In the genomic region with DNA sequence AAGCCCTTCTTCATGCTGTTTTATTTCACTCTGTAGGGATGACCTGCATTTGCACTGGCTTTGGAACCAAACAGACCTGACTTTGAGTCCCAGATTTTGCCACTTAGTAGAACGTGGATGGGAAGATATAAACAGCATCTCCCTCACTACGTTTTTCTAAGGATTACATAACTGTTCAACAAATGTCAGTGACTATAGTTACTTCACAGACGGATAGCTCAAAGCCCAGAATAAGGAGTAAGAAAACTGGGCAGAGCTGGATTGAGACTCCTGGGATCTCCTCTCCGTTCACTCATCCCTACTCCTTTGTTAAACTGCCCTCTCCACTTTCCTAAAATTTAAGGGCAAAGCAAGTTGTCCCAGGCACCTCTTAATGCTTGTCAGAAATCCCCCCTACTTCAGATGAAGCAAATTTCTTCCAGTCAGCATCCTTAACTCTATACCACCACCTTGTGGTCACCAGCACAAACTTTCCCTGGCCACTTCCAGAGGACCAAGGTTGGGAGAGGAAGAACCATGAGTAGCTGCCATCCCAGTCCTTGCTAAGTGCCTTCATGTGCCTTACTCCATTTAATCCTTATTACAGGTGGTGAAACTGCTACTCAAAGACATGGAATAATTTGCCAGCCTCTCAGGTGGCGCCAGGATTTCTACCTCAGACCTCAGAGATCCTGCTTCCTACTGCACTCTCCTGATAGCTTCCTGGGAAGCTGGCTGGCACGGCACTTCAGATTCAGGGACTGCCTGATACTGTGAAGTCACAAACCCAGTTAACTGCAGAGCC, we compare ENCODE assay signal across 8 cellular contexts. TPM values are rescaled to one million over a fixed set of nuclear protein-coding genes. Genes with fewer than 3 reads are reported as not detected.
DNase-seq lines count a peak whose midpoint lies in the region; ATAC-seq and TF ChIP-seq lines count a peak whose summit lies in the region.

No MANE protein-coding gene starts in this region.

- no peak overlapping the region for H3K9ac ChIP-seq in parathyroid adenoma

- no peak overlapping the region for H3K27ac ChIP-seq in CD8-positive, alpha-beta memory T cell (ENCODE audit: low read depth, low read length)
- H3K27ac ChIP-seq in adrenal gland: peak overlapping the region in 1 of 5 donors; percentile 45
- H3K27ac ChIP-seq in parathyroid adenoma: no peak overlapping the region

- peak; percentile 76 for TF ChIP-seq CTCF in GM20000 (IDR thresholded peaks at IDR 0.05; ENCODE audit: extremely low read depth, missing control alignments)
- peak; percentile 50 to 92 (median 84) for TF ChIP-seq CTCF in adrenal gland (IDR thresholded peaks at IDR 0.05)
- peak; percentile 81 for TF ChIP-seq CTCF in parathyroid adenoma (IDR thresholded peaks at IDR 0.05)

- no peak overlapping the region for H3K4me2 ChIP-seq in parathyroid adenoma (ENCODE audit: low read length)

- intact Hi-C loops in adrenal gland (cut with DNase I): loop anchor here (2.0 to 5.0 kb wide), 2 partner anchors 46 to 49 kb away; no protein-coding TSS in a partner anchor
- intact Hi-C loops in head of caudate nucleus (cut with DNase I): no loop called here

- no peak overlapping the region for H3K4me3 Mint-ChIP-seq in CD8-positive, alpha-beta memory T cell

- no peak overlapping the region for H2AFZ ChIP-seq in parathyroid adenoma

- POLR2A ChIA-PET in CD8-positive, alpha-beta memory T cell (lab: Charles Lee): interaction anchor here (0.6 to 0.7 kb wide), 3 partner anchors 41 to 55 kb away, joined by 3 to 6 read pairs (median 4); no protein-coding TSS in a partner anchor

- DNase-seq in CD8-positive, alpha-beta memory T cell: peak in 2 of 5 donors; percentile 50 to 52
- DNase-seq in GM20000 (ENCODE audit: low spot score) (peak; percentile 65), NCI-H226 (peak; percentile 43), adrenal gland (peak; percentile 40 to 73 (median 51)), head of caudate nucleus (peak in 32 of 42 donors; percentile 8 to 83 (median 58)), T-helper 9 cell (no peak)

- H3K9me3 Mint-ChIP-seq in CD8-positive, alpha-beta memory T cell: no peaks in the 10 kb centered on the region

- ATAC-seq in HG02759 (IDR thresholded peaks at IDR 0.05; ENCODE audit: unreplicated experiment): no peak

- CTCF ChIA-PET in CD8-positive, alpha-beta memory T cell (lab: Charles Lee): interaction anchor here (0.9 to 10.4 kb wide), 21 partner anchors 9 to 326 kb away, joined by 3 to 155 read pairs (median 4); partner anchors contain the start of genes EGR1, KDM3B and REEP2

- H3K79me2 ChIP-seq in parathyroid adenoma: no peaks in the 10 kb centered on the region

- no peak for TF ChIP-seq POLR2A in adrenal gland (IDR thresholded peaks at IDR 0.05)

- no peaks in the 10 kb centered on the region for H3K27me3 Mint-ChIP-seq in CD8-positive, alpha-beta memory T cell

- no peaks in the 10 kb centered on the region for H3K4me1 ChIP-seq in CD8-positive, alpha-beta memory T cell (ENCODE audit: insufficient read depth, low read length)
- H3K4me1 ChIP-seq in adrenal gland (replicated peaks in 1 of 2) (peaks cover 9 to 34% of the 10 kb centered on the region in 2 donors), parathyroid adenoma (peaks cover 2% of the 10 kb centered on the region)

- peaks cover 3 to 5% (median 4%) of the 10 kb centered on the region in 3 donors for H3K4me1 Mint-ChIP-seq in CD8-positive, alpha-beta memory T cell

- peak overlapping the region in 5 of 8 donors; percentile 7 to 77 (median 27) for H3K27ac Mint-ChIP-seq in CD8-positive, alpha-beta memory T cell

- no peaks in the 10 kb centered on the region for H3K9me3 ChIP-seq in CD8-positive, alpha-beta memory T cell (ENCODE audit: low read length)
- H3K9me3 ChIP-seq in adrenal gland (replicated peaks in 1 of 3) (no peaks in the 10 kb centered on the region), parathyroid adenoma (ENCODE audit: control insufficient read depth, low read length) (no peaks in the 10 kb centered on the region)

- WGBS in adrenal gland, 4 donors: 14 to 25% (median 23%) methylated on average over 6 of the region's 6 CpGs

- peaks cover 0 to 21% (median 4%) of the 10 kb centered on the region in 3 donors for H3K36me3 Mint-ChIP-seq in CD8-positive, alpha-beta memory T cell

- no peak overlapping the region for H3K4me3 ChIP-seq in CD8-positive, alpha-beta memory T cell (ENCODE audit: low read length)
- no peak overlapping the region for H3K4me3 ChIP-seq in adrenal gland
- no peak overlapping the region for H3K4me3 ChIP-seq in parathyroid adenoma (ENCODE audit: low read depth, low read length)

- H3K27me3 ChIP-seq in CD8-positive, alpha-beta memory T cell (ENCODE audit: insufficient read depth, low read length, poor library complexity, severe bottlenecking): no peaks in the 10 kb centered on the region
- H3K27me3 ChIP-seq in adrenal gland: no peaks in the 10 kb centered on the region
- no peaks in the 10 kb centered on the region for H3K27me3 ChIP-seq in parathyroid adenoma (ENCODE audit: control insufficient read depth, insufficient read depth, low read length)

- peaks cover 11% of the 10 kb centered on the region for H3K36me3 ChIP-seq in CD8-positive, alpha-beta memory T cell (ENCODE audit: insufficient read depth, low read length)
- peaks cover 0 to 20% of the 10 kb centered on the region in 2 donors for H3K36me3 ChIP-seq in adrenal gland (replicated peaks in 1 of 2)
- no peaks in the 10 kb centered on the region for H3K36me3 ChIP-seq in parathyroid adenoma (ENCODE audit: control insufficient read depth, insufficient read depth, low read length)

RNA-seq across cellular contexts. Expression of gene EGR1, which starts 38.4 kb away (rescaled TPM):
- total RNA-seq in CD8-positive, alpha-beta memory T cell: 10 to 100 TPM; 11.8 to 12.2 TPM
- polyA plus RNA-seq in CD8-positive, alpha-beta memory T cell: 0.99 TPM
- total RNA-seq in adrenal gland: 100 to 1,000 TPM in 1 of 8 donors, 10 to 100 TPM in 6, 1 to 10 TPM in 1; 8.5 to 221 (median 52.6) TPM
- polyA plus RNA-seq in adrenal gland: 10 to 100 TPM; 42.9 to 61.5 (median 59.8) TPM

RNA-seq across cellular contexts. Expression of gene ETF1, which starts 39.4 kb away (rescaled TPM):
- total RNA-seq in CD8-positive, alpha-beta memory T cell: 100 to 1,000 TPM; 239 to 246 TPM
- polyA plus RNA-seq in CD8-positive, alpha-beta memory T cell: 29.4 TPM
- total RNA-seq in adrenal gland: 100 to 1,000 TPM in 2 of 8 donors, 10 to 100 TPM in 6; 41.9 to 178 (median 72.3) TPM
- 100 to 1,000 TPM in 1 of 3 donors, 10 to 100 TPM in 2; 25.4 to 171 (median 27.8) TPM for polyA plus RNA-seq in adrenal gland
